17 cellular contexts compared by ENCODE assay signal in the genomic region with DNA sequence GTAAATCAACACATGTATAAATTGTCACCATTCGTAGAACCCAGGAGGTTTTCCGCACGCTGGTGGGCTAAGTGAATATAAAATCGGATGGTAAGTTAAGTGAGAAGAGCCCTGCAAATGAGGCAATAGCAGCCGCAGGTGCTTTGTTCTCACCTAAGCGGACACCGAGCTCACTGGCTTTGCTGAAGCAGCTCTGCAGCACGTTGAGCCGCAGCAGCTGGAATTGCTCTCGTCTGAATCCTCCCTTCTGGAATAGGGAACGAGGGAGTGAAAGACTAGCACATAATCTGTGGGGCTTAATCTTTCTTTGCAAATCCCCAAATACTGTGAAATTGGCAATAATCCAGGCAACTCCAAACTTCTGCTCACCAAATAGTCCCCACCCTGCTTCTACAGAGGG.
"Had no signal": no experiment of that assay in that cellular context is flagged by ENCODE, and none has a peak within 500 bp of the region (broad histone marks: within the 10 kb centered on the region; RNA-seq: fewer than 3 reads in every experiment).

No MANE protein-coding gene starts in this region.

- H3K9me3 ChIP-seq: SK-N-SH had no signal

- H3K9me2 ChIP-seq: SK-N-SH had no signal

- H3K27ac ChIP-seq: RWPE1 had no signal

- H3K4me2 ChIP-seq: SK-N-SH had no signal

- DNase-seq: KBM-7, MV-4-11, NCI-H1048, NCI-H1105, NCI-H1417 treated with DMSO at 0.1 percent for 48 hours, NCI-H146, NCI-H1694 treated with DMSO at 0.1 percent for 48 hours, NCI-H1930, NCI-H2081, NCI-H2227 treated with DMSO at 0.1 percent for 48 hours, NCI-H526 treated with DMSO at 0.1 percent for 48 hours, NCI-H748 treated with DMSO at 0.1 percent for 48 hours, SHP77, SK-N-SH, SW 1271, T-cell had no signal
